ENCODE assay signal across 35 cellular contexts in genomic region chr2:158633261-158633660, GRCh38.
"Had no signal": no experiment of that assay in that cellular context is flagged by ENCODE, and none has a peak within 500 bp of the region (broad histone marks: within the 10 kb centered on the region; RNA-seq: fewer than 3 reads in every experiment).

No MANE protein-coding gene starts in this region.

- H3K9me3 ChIP-seq: adrenal gland, breast epithelium, colonic mucosa, esophagus squamous epithelium, gastroesophageal sphincter, heart right ventricle had no signal

- ATAC-seq: activated CD4-positive, alpha-beta T cell treated with anti-CD3 and anti-CD28 coated beads for 36 hours; activated CD8-positive, alpha-beta memory T cell treated with anti-CD3 and anti-CD28 coated beads, Interleukin-2, amount 10 ng/mL, durations not matched to agents 7 days and 5 days; activated CD8-positive, alpha-beta T cell treated with anti-CD3 and anti-CD28 coated beads, Interleukin-2, amount 10 ng/mL, durations not matched to agents 7 days and 5 days; activated naive CD8-positive, alpha-beta T cell treated with anti-CD3 and anti-CD28 coated beads, Interleukin-2, amount 50 U/mL, for 24 hours; foreskin keratinocyte; gastroesophageal sphincter; heart right ventricle had no signal

- H3K4me3 Mint-ChIP-seq: activated CD4-positive, alpha-beta memory T cell treated with anti-CD3 and anti-CD28 coated beads for 36 hours; activated CD4-positive, alpha-beta T cell treated with anti-CD3 and anti-CD28 coated beads for 36 hours; activated CD4-positive, alpha-beta T cell treated with anti-CD3 and anti-CD28 coated beads, Interleukin-2, amount 10 ng/mL, durations not matched to agents 24 days and 14 days; activated CD8-positive, alpha-beta memory T cell treated with anti-CD3 and anti-CD28 coated beads, Interleukin-2, amount 10 ng/mL, durations not matched to agents 7 days and 5 days; activated CD8-positive, alpha-beta T cell treated with anti-CD3 and anti-CD28 coated beads, Interleukin-2, amount 10 ng/mL, durations not matched to agents 7 days and 5 days; activated naive CD4-positive, alpha-beta T cell treated with anti-CD3 and anti-CD28 coated beads for 36 hours; activated naive CD4-positive, alpha-beta T cell treated with anti-CD3 and anti-CD28 coated beads, Interleukin-2, amount 50 U/mL, for 24 hours; activated naive CD8-positive, alpha-beta T cell treated with anti-CD3 and anti-CD28 coated beads for 36 hours; activated naive CD8-positive, alpha-beta T cell treated with anti-CD3 and anti-CD28 coated beads, Interleukin-2, amount 50 U/mL, for 24 hours; activated T-helper 1 cell treated with anti-CD3 and anti-CD28 coated beads, Interleukin-12 subunit alpha, Interleukin-12 subunit beta, Interleukin-2, Interleukin-4 antibody, amounts not matched to agents 30 ng/mL and 10 ng/mL and 1 ng/mL, durations not matched to agents 14 hours and 24 hours and 36 hours; brain had no signal

- H3K36me3 ChIP-seq: breast epithelium, colonic mucosa had no signal

- H3K4me3 ChIP-seq: adrenal gland, breast epithelium, cardiac muscle cell, colonic mucosa, esophagus squamous epithelium, gastroesophageal sphincter, heart right ventricle had no signal

- H3K9me3 Mint-ChIP-seq: activated CD4-positive, alpha-beta memory T cell treated with anti-CD3 and anti-CD28 coated beads for 36 hours; activated CD4-positive, alpha-beta T cell treated with anti-CD3 and anti-CD28 coated beads, Interleukin-2, amount 10 ng/mL, durations not matched to agents 24 days and 14 days; activated naive CD4-positive, alpha-beta T cell treated with anti-CD3 and anti-CD28 coated beads for 36 hours; activated naive CD4-positive, alpha-beta T cell treated with anti-CD3 and anti-CD28 coated beads, Interleukin-2, amount 50 U/mL, for 24 hours; activated naive CD8-positive, alpha-beta T cell treated with anti-CD3 and anti-CD28 coated beads for 36 hours; activated naive CD8-positive, alpha-beta T cell treated with anti-CD3 and anti-CD28 coated beads, Interleukin-2, amount 50 U/mL, for 24 hours; activated T-helper 1 cell treated with anti-CD3 and anti-CD28 coated beads, Interleukin-12 subunit alpha, Interleukin-12 subunit beta, Interleukin-2, Interleukin-4 antibody, amounts not matched to agents 30 ng/mL and 10 ng/mL and 1 ng/mL, durations not matched to agents 14 hours and 24 hours and 36 hours; activated T-helper 2 cell treated with anti-CD3 and anti-CD28 coated beads, Interferon-gamma antibody, Interleukin-2, Interleukin-4, amounts not matched to agents 10 μg/mL and 5 μg/mL and 100 μg/mL, durations not matched to agents 14 hours and 24 hours and 36 hours; brain had no signal

- H3K27me3 Mint-ChIP-seq: activated CD4-positive, alpha-beta memory T cell treated with anti-CD3 and anti-CD28 coated beads for 36 hours; activated CD4-positive, alpha-beta T cell treated with anti-CD3 and anti-CD28 coated beads for 36 hours; activated CD4-positive, alpha-beta T cell treated with anti-CD3 and anti-CD28 coated beads, Interleukin-2, amount 10 ng/mL, durations not matched to agents 24 days and 14 days; activated CD8-positive, alpha-beta memory T cell treated with anti-CD3 and anti-CD28 coated beads, Interleukin-2, amount 10 ng/mL, durations not matched to agents 7 days and 5 days; activated naive CD4-positive, alpha-beta T cell treated with anti-CD3 and anti-CD28 coated beads, Interleukin-2, amount 50 U/mL, for 24 hours; activated naive CD8-positive, alpha-beta T cell treated with anti-CD3 and anti-CD28 coated beads for 36 hours; activated naive CD8-positive, alpha-beta T cell treated with anti-CD3 and anti-CD28 coated beads, Interleukin-2, amount 50 U/mL, for 24 hours; brain had no signal

- H3K27me3 ChIP-seq: adrenal gland, breast epithelium, cardiac muscle cell, colonic mucosa, esophagus squamous epithelium, foreskin keratinocyte, gastroesophageal sphincter, heart right ventricle had no signal

- H3K27ac Mint-ChIP-seq: activated CD4-positive, alpha-beta memory T cell treated with anti-CD3 and anti-CD28 coated beads for 36 hours; activated CD4-positive, alpha-beta T cell treated with anti-CD3 and anti-CD28 coated beads for 36 hours; activated CD4-positive, alpha-beta T cell treated with anti-CD3 and anti-CD28 coated beads, Interleukin-2, amount 10 ng/mL, durations not matched to agents 24 days and 14 days; activated CD8-positive, alpha-beta memory T cell treated with anti-CD3 and anti-CD28 coated beads, Interleukin-2, amount 10 ng/mL, durations not matched to agents 7 days and 5 days; activated CD8-positive, alpha-beta T cell treated with anti-CD3 and anti-CD28 coated beads, Interleukin-2, amount 10 ng/mL, durations not matched to agents 7 days and 5 days; activated naive CD4-positive, alpha-beta T cell treated with anti-CD3 and anti-CD28 coated beads for 36 hours; activated naive CD4-positive, alpha-beta T cell treated with anti-CD3 and anti-CD28 coated beads, Interleukin-2, amount 50 U/mL, for 24 hours; activated naive CD8-positive, alpha-beta T cell treated with anti-CD3 and anti-CD28 coated beads for 36 hours; activated naive CD8-positive, alpha-beta T cell treated with anti-CD3 and anti-CD28 coated beads, Interleukin-2, amount 50 U/mL, for 24 hours; activated T-helper 1 cell treated with anti-CD3 and anti-CD28 coated beads, Interleukin-12 subunit alpha, Interleukin-12 subunit beta, Interleukin-2, Interleukin-4 antibody, amounts not matched to agents 30 ng/mL and 10 ng/mL and 1 ng/mL, durations not matched to agents 14 hours and 24 hours and 36 hours; activated T-helper 2 cell treated with anti-CD3 and anti-CD28 coated beads, Interferon-gamma antibody, Interleukin-2, Interleukin-4, amounts not matched to agents 10 μg/mL and 5 μg/mL and 100 μg/mL, durations not matched to agents 14 hours and 24 hours and 36 hours; brain had no signal

- H3K4me1 ChIP-seq: breast epithelium, colonic mucosa, foreskin keratinocyte, gastroesophageal sphincter had no signal

- H3K4me1 Mint-ChIP-seq: activated CD4-positive, alpha-beta T cell treated with anti-CD3 and anti-CD28 coated beads, Interleukin-2, amount 10 ng/mL, durations not matched to agents 24 days and 14 days; activated CD8-positive, alpha-beta memory T cell treated with anti-CD3 and anti-CD28 coated beads, Interleukin-2, amount 10 ng/mL, durations not matched to agents 7 days and 5 days; activated naive CD8-positive, alpha-beta T cell treated with anti-CD3 and anti-CD28 coated beads, Interleukin-2, amount 50 U/mL, for 24 hours had no signal

- FAIRE-seq: endothelial cell of umbilical vein had no signal

- DNase-seq: activated CD4-positive, alpha-beta memory T cell treated with anti-CD3 and anti-CD28 coated beads for 36 hours; activated CD4-positive, alpha-beta T cell treated with anti-CD3 and anti-CD28 coated beads for 36 hours; activated CD4-positive, alpha-beta T cell treated with anti-CD3 and anti-CD28 coated beads, Interleukin-2, amount 10 ng/mL, durations not matched to agents 24 days and 14 days; activated CD4-positive, CD25-positive, alpha-beta regulatory T cell; activated CD4-positive, CD25-positive, alpha-beta regulatory T cell treated with anti-CD3 and anti-CD28 coated beads, Interleukin-2, amount 50 U/mL, for 72 hours; activated CD8-positive, alpha-beta memory T cell treated with anti-CD3 and anti-CD28 coated beads, Interleukin-2, amount 10 ng/mL, durations not matched to agents 7 days and 5 days; activated CD8-positive, alpha-beta memory T cell treated with anti-CD3 and anti-CD28 coated beads, Interleukin-2, amount 50 U/mL, for 4 hours; activated CD8-positive, alpha-beta T cell treated with anti-CD3 and anti-CD28 coated beads, Interleukin-2, amount 10 ng/mL, durations not matched to agents 7 days and 5 days; activated effector memory CD4-positive, alpha-beta T cell treated with anti-CD3 and anti-CD28 coated beads, Interleukin-2, amount 50 U/mL, for 16 hours; activated naive CD4-positive, alpha-beta T cell treated with anti-CD3 and anti-CD28 coated beads for 36 hours; activated naive CD8-positive, alpha-beta T cell treated with anti-CD3 and anti-CD28 coated beads for 36 hours; activated naive CD8-positive, alpha-beta T cell treated with anti-CD3 and anti-CD28 coated beads, Interleukin-2, amount 50 U/mL, for 24 hours; activated T-cell treated with anti-CD3 and anti-CD28 coated beads, Interleukin-2, amount 50 U/mL, for 1 hour; activated T-cell treated with anti-CD3 and anti-CD28 coated beads, Interleukin-2, amount 50 U/mL, for 48 hours; adrenal gland; amygdala; aorta; central memory CD4-positive, alpha-beta T cell; cerebellar nuclear complex; colonic mucosa; effector CD8-positive, alpha-beta T cell; esophagus squamous epithelium; heart right ventricle; T-helper 1 cell; T-helper 2 cell had no signal

- H3K27ac ChIP-seq: adrenal gland, breast epithelium, cardiac muscle cell, colonic mucosa, epithelial cell of prostate, esophagus squamous epithelium, foreskin keratinocyte, gastroesophageal sphincter, heart right ventricle had no signal
